7 cellular contexts compared by ENCODE assay signal in genomic region chr17:7293821-7294613, GRCh38. TPM values are rescaled to one million over a fixed set of nuclear protein-coding genes. Genes with fewer than 3 reads are reported as not detected.
DNase-seq lines count a peak whose midpoint lies in the region; ATAC-seq and TF ChIP-seq lines count a peak whose summit lies in the region.

No MANE protein-coding gene starts in this region.

- TF ChIP-seq EP300 in sigmoid colon (IDR thresholded peaks at IDR 0.05), result no peak

- H3K9me3 ChIP-seq in HAP-1 (no peaks in the 10 kb centered on the region), SJSA1 (replicated peaks) (no peaks in the 10 kb centered on the region), right cardiac atrium (ENCODE audit: control insufficient read depth, low read length) (no peaks in the 10 kb centered on the region), sigmoid colon (no peaks in the 10 kb centered on the region)

- TF ChIP-seq POLR2A in sigmoid colon (IDR thresholded peaks at IDR 0.05), result no peak

- DNase-seq in HAP-1 (ENCODE audit: low spot score in 2 of 2), result peak in 1 of 2 experiments; percentile 85
- no peak for DNase-seq in SJSA1 (ENCODE audit: low read depth in 1 of 2, low spot score in 2 of 2)
- peak in 2 of 3 donors; percentile 54 to 78 for DNase-seq in right cardiac atrium
- no peak for DNase-seq in sigmoid colon
- no peak for DNase-seq in NCI-H2081 treated with DMSO at 0.1 percent for 48 hours (lab: John Stamatoyannopoulos, UW)
- no peak for DNase-seq in ureter (ENCODE audit: low spot score)

- H3K4me3 ChIP-seq in HAP-1 (peak overlapping the region; percentile 14), SJSA1 (peak overlapping the region; percentile 5; the same call in 1 of the 2 replicates), right cardiac atrium (ENCODE audit: low read length) (peak overlapping the region; percentile 34), sigmoid colon (peak overlapping the region in 3 of 4 donors; percentile 28 to 44 (median 38))

- H3K4me1 ChIP-seq in HAP-1 (peaks cover 14% of the 10 kb centered on the region), SJSA1 (replicated peaks) (peaks cover 19% of the 10 kb centered on the region), right cardiac atrium (ENCODE audit: control insufficient read depth, insufficient read depth, low read length) (peaks cover 12% of the 10 kb centered on the region), sigmoid colon (peaks cover 0 to 69% (median 62%) of the 10 kb centered on the region in 4 donors)

- no peaks in the 10 kb centered on the region for H3K36me3 ChIP-seq in HAP-1 (replicated peaks)
- no peaks in the 10 kb centered on the region for H3K36me3 ChIP-seq in SJSA1
- H3K36me3 ChIP-seq in sigmoid colon, result no peaks in the 10 kb centered on the region

- H3K27me3 ChIP-seq in HAP-1 (ENCODE audit: low read depth) (peaks cover 6% of the 10 kb centered on the region), SJSA1 (replicated peaks) (peaks cover 58% of the 10 kb centered on the region), right cardiac atrium (ENCODE audit: control insufficient read depth, insufficient read depth) (no peaks in the 10 kb centered on the region), sigmoid colon (peaks cover 11 to 38% (median 18%) of the 10 kb centered on the region in 3 donors)

- TF ChIP-seq CTCF in sigmoid colon (IDR thresholded peaks at IDR 0.05), result no peak

- no peak for ATAC-seq in right cardiac atrium
- no peak for ATAC-seq in HG03039 (IDR thresholded peaks at IDR 0.05; ENCODE audit: unreplicated experiment)

- in situ Hi-C loops in HAP-1 (cut with MboI; ENCODE audit: low sequenced_read_pairs), result no loop called here

- 6% methylated on average over 74 of the region's 75 CpGs for WGBS in right cardiac atrium
- 2 to 4% methylated on average over 75 of the region's 75 CpGs for WGBS in sigmoid colon, 2 donors

- H3K27ac ChIP-seq in SJSA1 (no peak overlapping the region), right cardiac atrium (ENCODE audit: low read length) (no peak overlapping the region), sigmoid colon (peak overlapping the region; percentile 67 to 80 (median 77))

- intact Hi-C loops in right cardiac atrium (cut with DNase I), result loop anchor here in 1 of 4 donors (10.0 kb wide), 1 partner anchor 51 kb away; no protein-coding TSS in a partner anchor
- intact Hi-C loops in sigmoid colon (cut with DNase I), result no loop called here

RNA-seq across cellular contexts. Expression of gene YBX2, which starts 0.4 kb away (rescaled TPM):
- total RNA-seq in SJSA1 (2014; rRNA removed; shearing (Covaris generic)), result not detected in 2 replicates
- total RNA-seq in right cardiac atrium, result 1 to 10 TPM; 1.4 to 3.1 (median 1.8) TPM
- 5.3 TPM for polyA plus RNA-seq in right cardiac atrium
- total RNA-seq in sigmoid colon, result 1 to 10 TPM in 3 of 4 donors, under 1 TPM in 1; 0.28 to 2.5 (median 1.5) TPM
- 10 to 100 TPM in 2 of 3 donors, 1 to 10 TPM in 1; 4.8 to 37.6 (median 20.1) TPM for polyA plus RNA-seq in sigmoid colon
- total RNA-seq in ureter, result not detected

RNA-seq across cellular contexts. Expression of gene SLC2A4, which starts 12.5 kb away (rescaled TPM):
- 0.32 TPM in 1 of 2 replicates, not detected in the other for total RNA-seq in SJSA1 (2014; rRNA removed; shearing (Covaris generic))
- total RNA-seq in right cardiac atrium (100 to 1,000 TPM in 3 of 4 donors, 10 to 100 TPM in 1; 57.6 to 146 (median 103) TPM), sigmoid colon (100 to 1,000 TPM in 2 of 4 donors, 10 to 100 TPM in 2; 72.9 to 127 (median 94.7) TPM), ureter (11.2 TPM)
- polyA plus RNA-seq in right cardiac atrium (83.1 TPM), sigmoid colon (1 to 10 TPM in 2 of 3 donors, under 1 TPM in 1; 0.60 to 7.9 (median 2.8) TPM)

RNA-seq across cellular contexts. Expression of gene EIF5A, which starts 13.4 kb away (rescaled TPM):
- total RNA-seq in SJSA1 (2014; rRNA removed; shearing (Covaris generic)), result 342 and 632 TPM in 2 replicates
- total RNA-seq in right cardiac atrium (100 to 1,000 TPM; 259 to 311 (median 268) TPM), sigmoid colon (100 to 1,000 TPM; 104 to 156 (median 125) TPM), ureter (425 TPM)
- polyA plus RNA-seq in right cardiac atrium (301 TPM), sigmoid colon (100 to 1,000 TPM; 315 to 603 (median 403) TPM)

RNA-seq across cellular contexts. Expression of gene GPS2, which starts 21.1 kb away (rescaled TPM):
- total RNA-seq in SJSA1 (2014; rRNA removed; shearing (Covaris generic)), result 86.3 and 112 TPM in 2 replicates
- total RNA-seq in right cardiac atrium (10 to 100 TPM; 65.0 to 76.1 (median 65.8) TPM), sigmoid colon (100 to 1,000 TPM in 1 of 4 donors, 10 to 100 TPM in 3; 82.3 to 114 (median 85.4) TPM), ureter (67.6 TPM)
- polyA plus RNA-seq in right cardiac atrium (68.4 TPM), sigmoid colon (100 to 1,000 TPM in 1 of 3 donors, 10 to 100 TPM in 2; 67.9 to 113 (median 77.2) TPM)

RNA-seq across cellular contexts. Expression of gene CLDN7, which starts 31.7 kb away (rescaled TPM):
- not detected in 2 replicates for total RNA-seq in SJSA1 (2014; rRNA removed; shearing (Covaris generic))
- total RNA-seq in right cardiac atrium (1 to 10 TPM; 1.8 to 3.4 (median 2.8) TPM), sigmoid colon (1 to 10 TPM in 3 of 4 donors, not detected in 1; 1.1 to 2.6 (median 1.9) TPM), ureter (157 TPM)
- polyA plus RNA-seq in right cardiac atrium (2.9 TPM), sigmoid colon (100 to 1,000 TPM; 181 to 963 (median 332) TPM)

Comparison
In these comparisons a context has a peak if more than half of its experiments do, and no peak if none do; other contexts are left out.
1. DNase-seq: peak in right cardiac atrium (2 of 3); none in SJSA1 (0 of 2), sigmoid colon (single experiment), NCI-H2081 treated with DMSO at 0.1 percent for 48 hours (single experiment) and ureter (single experiment).
2. H3K27ac ChIP-seq: peak in sigmoid colon (4 of 4); none in SJSA1 (single experiment) and right cardiac atrium (single experiment).
3. Peak in every context shown above with its lines, with median percentiles within 50 percentile points of each other: H3K4me3 ChIP-seq.